9 cellular contexts compared by ENCODE assay signal in genomic region chr19:38263696-38264485, GRCh38. TPM values are rescaled to one million over a fixed set of nuclear protein-coding genes. Genes with fewer than 3 reads are reported as not detected.
DNase-seq lines count a peak whose midpoint lies in the region; ATAC-seq and TF ChIP-seq lines count a peak whose summit lies in the region.
"Had no signal": no experiment of that assay in that cellular context is flagged by ENCODE, and none has a peak within 500 bp of the region (broad histone marks: within the 10 kb centered on the region; RNA-seq: fewer than 3 reads in every experiment).

No MANE protein-coding gene starts in this region.

- peaks cover 31% of the 10 kb centered on the region for H3K79me1 ChIP-seq in trophoblast cell (ENCODE audit: low read length)

- ATAC-seq in HG02973 (IDR thresholded peaks at IDR 0.05; ENCODE audit: unreplicated experiment) = peak; percentile 73
- ATAC-seq in Right ventricle myocardium inferior = peak; percentile 51
- peak; percentile 81 to 94 for ATAC-seq in upper lobe of left lung (ENCODE audit: low FRiP score in 2 of 2)
- ATAC-seq in HG03457 (IDR thresholded peaks at IDR 0.05; ENCODE audit: unreplicated experiment) = no peak

- H3K4me2 ChIP-seq in OCI-LY3 (ENCODE audit: low read length) (peak overlapping the region; percentile 94), trophoblast cell (ENCODE audit: low read length) (peak overlapping the region; percentile 77)

- peak overlapping the region; percentile 21 for H2BK5ac ChIP-seq in trophoblast cell (ENCODE audit: low read depth, low read length, poor library complexity)

- no peak for TF ChIP-seq POLR2A in upper lobe of left lung (IDR thresholded peaks at IDR 0.05)

- TF ChIP-seq CTCF in OCI-LY3 (IDR thresholded peaks at IDR 0.05; ENCODE audit: low read depth, low read length) (no peak), upper lobe of left lung (IDR thresholded peaks at IDR 0.05) (no peak)

- peak overlapping the region; percentile 8 for H4K91ac ChIP-seq in trophoblast cell (ENCODE audit: low read depth, low read length)

- TF ChIP-seq EP300 in upper lobe of left lung (IDR thresholded peaks at IDR 0.05) = no peak

- peak overlapping the region; percentile 10 for H2BK120ac ChIP-seq in trophoblast cell (ENCODE audit: insufficient read depth, low read length, poor library complexity)

- H3K4ac ChIP-seq in trophoblast cell (ENCODE audit: low read depth, low read length) = no peak overlapping the region

- no peak overlapping the region for H3K14ac ChIP-seq in trophoblast cell (ENCODE audit: low read length)

- no peak overlapping the region for H3K23ac ChIP-seq in trophoblast cell (ENCODE audit: low read length)

- H4K20me1 ChIP-seq in OCI-LY3 (ENCODE audit: insufficient read depth, low read length) = no peaks in the 10 kb centered on the region

- DNase-seq in COLO668 (lab: John Stamatoyannopoulos, UW; ENCODE audit: unreplicated experiment) (peak; percentile 97), Right ventricle myocardium inferior (ENCODE audit: missing footprints) (no peak), trophoblast cell (peak; percentile 97 to 98), upper lobe of left lung (peak; percentile 94 to 97)
- peak; percentile 58 for DNase-seq in activated T-helper 9 cell treated with anti-CD3 and anti-CD28 coated beads, Interleukin-2, amount 50 U/mL, for 16 hours (ENCODE audit: low read depth)

- H4K12ac ChIP-seq in trophoblast cell (ENCODE audit: low read depth, low read length) = no peak overlapping the region

- WGBS in trophoblast cell (ENCODE audit: extremely low coverage, insufficient coverage, insufficient read length) = no CpG with 5 or more reads among the region's 33 CpGs
- WGBS in upper lobe of left lung, 2 donors = 16 to 18% methylated on average over 16 to 19 of the region's 33 CpGs

- intact Hi-C loops in Right ventricle myocardium inferior (cut with DNase I) = no loop called here

- H3K18ac ChIP-seq in trophoblast cell (ENCODE audit: low read length) = no peak overlapping the region

- H3K4me3 ChIP-seq in OCI-LY3 (ENCODE audit: low read length) (peak overlapping the region; percentile 83), trophoblast cell (ENCODE audit: low read depth, low read length) (peak overlapping the region; percentile 90), upper lobe of left lung (peak overlapping the region; percentile 52 to 78 (median 72))

- H3K27ac ChIP-seq in OCI-LY3 (ENCODE audit: low read length) = peak overlapping the region; percentile 68
- peak overlapping the region; percentile 90 for H3K27ac ChIP-seq in trophoblast cell (ENCODE audit: low read depth, low read length)
- peak overlapping the region; percentile 91 to 97 (median 96) for H3K27ac ChIP-seq in upper lobe of left lung

- H3K27me3 ChIP-seq in OCI-LY3 (ENCODE audit: low read depth, low read length) (no peaks in the 10 kb centered on the region), trophoblast cell (ENCODE audit: insufficient read depth, low read length) (no peaks in the 10 kb centered on the region), upper lobe of left lung (no peaks in the 10 kb centered on the region)

- H3K9ac ChIP-seq in OCI-LY3 (ENCODE audit: low read length) (peak overlapping the region; percentile 76), trophoblast cell (ENCODE audit: low read length) (no peak overlapping the region)

- no peaks in the 10 kb centered on the region; the same call in 1 of the 2 replicates for H3K79me2 ChIP-seq in OCI-LY3 (ENCODE audit: low read length)
- peaks cover 25% of the 10 kb centered on the region for H3K79me2 ChIP-seq in trophoblast cell (ENCODE audit: control insufficient read depth, insufficient read depth, low read length, poor library complexity)

- H3K9me3 ChIP-seq in OCI-LY3 (ENCODE audit: insufficient read depth, low read length) (no peaks in the 10 kb centered on the region), trophoblast cell (ENCODE audit: insufficient read depth, low read depth, low read length) (no peaks in the 10 kb centered on the region), upper lobe of left lung (no peaks in the 10 kb centered on the region)

- H2BK12ac ChIP-seq in trophoblast cell (ENCODE audit: low read length) = no peak overlapping the region

- peak overlapping the region; percentile 90 for H2AFZ ChIP-seq in OCI-LY3 (ENCODE audit: low read depth, low read length)
- H2AFZ ChIP-seq in trophoblast cell (ENCODE audit: insufficient read depth, low read length, poor library complexity) = peak overlapping the region; percentile 62

- H3K4me1 ChIP-seq in OCI-LY3 (ENCODE audit: low read length) = peaks cover 28% of the 10 kb centered on the region
- H3K4me1 ChIP-seq in trophoblast cell (ENCODE audit: control insufficient read depth in 1 of 2, insufficient read depth in 2 of 2, low read length in 2 of 2) = peaks cover 27 to 38% of the 10 kb centered on the region in 2 experiments
- H3K4me1 ChIP-seq in upper lobe of left lung = peaks cover 16 to 48% (median 28%) of the 10 kb centered on the region in 4 donors

- H4K8ac ChIP-seq in trophoblast cell (ENCODE audit: low read depth, low read length) = no peak overlapping the region

- H3K36me3 ChIP-seq in OCI-LY3 (replicated peaks; ENCODE audit: low read depth, low read length) (no peaks in the 10 kb centered on the region), trophoblast cell (ENCODE audit: control insufficient read depth in 1 of 2, insufficient read depth in 2 of 2, low read length in 2 of 2) (no peaks in the 10 kb centered on the region), upper lobe of left lung (no peaks in the 10 kb centered on the region)

- H2AK5ac ChIP-seq in trophoblast cell (ENCODE audit: low read length) = no peak overlapping the region

RNA-seq across cellular contexts. Expression of gene SPINT2, which starts 0.5 kb away (rescaled TPM):
- total RNA-seq in Right ventricle myocardium inferior (9.1 TPM), upper lobe of left lung (100 to 1,000 TPM; 192 to 583 (median 317) TPM)
- 307 and 320 TPM in 2 replicates for polyA plus RNA-seq in trophoblast cell (2013)

RNA-seq across cellular contexts. Expression of gene PPP1R14A, which starts 7.7 kb away (rescaled TPM):
- total RNA-seq in Right ventricle myocardium inferior (35.9 TPM), upper lobe of left lung (100 to 1,000 TPM in 3 of 6 donors, 10 to 100 TPM in 3; 71.2 to 236 (median 96.2) TPM)
- 13.5 and 14.3 TPM in 2 replicates for polyA plus RNA-seq in trophoblast cell (2013)
- total RNA-seq: LHCN-M2 had no signal

RNA-seq across cellular contexts. Expression of gene DPF1, which starts 39.9 kb away (rescaled TPM):
- total RNA-seq in Right ventricle myocardium inferior (0.11 TPM), upper lobe of left lung (under 1 TPM in 2 of 6 donors, not detected in 4; 0.40 to 0.46 TPM)
- polyA plus RNA-seq in trophoblast cell (2013) = 1.3 and 1.4 TPM in 2 replicates

RNA-seq across cellular contexts. Expression of gene C19orf33, which starts 40.2 kb away (rescaled TPM):
- total RNA-seq in Right ventricle myocardium inferior = 6.7 TPM
- polyA plus RNA-seq in trophoblast cell (2013) = 3.7 and 4.0 TPM in 2 replicates
- total RNA-seq in upper lobe of left lung = 100 to 1,000 TPM in 4 of 6 donors, 10 to 100 TPM in 2; 65.0 to 251 (median 144) TPM
- total RNA-seq: LHCN-M2 had no signal

RNA-seq across cellular contexts. Expression of gene YIF1B, which starts 51.9 kb away (rescaled TPM):
- total RNA-seq in Right ventricle myocardium inferior (34.7 TPM), upper lobe of left lung (10 to 100 TPM; 15.3 to 45.8 (median 29.8) TPM)
- 60.0 and 60.1 TPM in 2 replicates for polyA plus RNA-seq in trophoblast cell (2013)

Comparison
In these comparisons a context has a peak if more than half of its experiments do, and no peak if none do; other contexts are left out.
1. RNA of gene SPINT2, which starts 0.5 kb away (total RNA-seq): 192 to 583 TPM in upper lobe of left lung; 9.1 TPM in Right ventricle myocardium inferior (single experiment); every median in the first group is over 10 times any median in the second.
2. Peak in every context shown above with its lines, with median percentiles within 50 percentile points of each other: H3K27ac ChIP-seq and H3K4me3 ChIP-seq.